In genomic region chr2:135607561-135607960, GRCh38 we compare ENCODE assay signal across 14 cellular contexts.
"Had no signal": no experiment of that assay in that cellular context is flagged by ENCODE, and none has a peak within 500 bp of the region (broad histone marks: within the 10 kb centered on the region; RNA-seq: fewer than 3 reads in every experiment).

No MANE protein-coding gene starts in this region.

- ATAC-seq: foreskin keratinocyte; heart right ventricle; left ventricle myocardium superior; pancreas; SK-N-SH treated with all-trans-retinoic acid at 6 μM for 48 hours; stimulated activated effector memory CD8-positive, alpha-beta T cell treated with anti-CD3 and anti-CD28 coated beads, Interleukin-12 subunit alpha, Interleukin-12 subunit beta, amount 100 ng/mL, for 72 hours had no signal

- DNase-seq: activated CD4-positive, alpha-beta T cell treated with anti-CD3 and anti-CD28 coated beads for 4 hours; activated naive CD4-positive, alpha-beta T cell treated with anti-CD3 and anti-CD28 coated beads, Interleukin-2, amount 10 ng/mL, durations not matched to agents 7 days and 5 days; foreskin keratinocyte; heart right ventricle; kidney; left ventricle myocardium superior; pancreas; retina; small intestine had no signal

- H3K27me3 Mint-ChIP-seq: activated naive CD4-positive, alpha-beta T cell treated with anti-CD3 and anti-CD28 coated beads, Interleukin-2, amount 10 ng/mL, durations not matched to agents 7 days and 5 days had no signal

- H3K9me3 Mint-ChIP-seq: activated naive CD4-positive, alpha-beta T cell treated with anti-CD3 and anti-CD28 coated beads, Interleukin-2, amount 10 ng/mL, durations not matched to agents 7 days and 5 days; activated T-helper 2 cell treated with anti-CD3 and anti-CD28 coated beads, Interferon-gamma antibody, Interleukin-2, Interleukin-4, amounts not matched to agents 10 μg/mL and 5 μg/mL and 100 μg/mL, durations not matched to agents 14 hours and 24 hours and 36 hours; neural crest cell; stimulated activated effector memory CD8-positive, alpha-beta T cell treated with anti-CD3 and anti-CD28 coated beads, Interleukin-12 subunit alpha, Interleukin-12 subunit beta, amount 100 ng/mL, for 72 hours had no signal

- H3K4me3 ChIP-seq: heart right ventricle, pancreas, tibial nerve had no signal

- H3K27ac ChIP-seq: foreskin keratinocyte, heart right ventricle, pancreas, tibial nerve had no signal

- H3K27ac Mint-ChIP-seq: activated naive CD4-positive, alpha-beta T cell treated with anti-CD3 and anti-CD28 coated beads, Interleukin-2, amount 10 ng/mL, durations not matched to agents 7 days and 5 days; activated T-helper 2 cell treated with anti-CD3 and anti-CD28 coated beads, Interferon-gamma antibody, Interleukin-2, Interleukin-4, amounts not matched to agents 10 μg/mL and 5 μg/mL and 100 μg/mL, durations not matched to agents 14 hours and 24 hours and 36 hours; stimulated activated effector memory CD8-positive, alpha-beta T cell treated with anti-CD3 and anti-CD28 coated beads, Interleukin-12 subunit alpha, Interleukin-12 subunit beta, amount 100 ng/mL, for 72 hours had no signal

- H3K4me1 ChIP-seq: heart right ventricle, pancreas had no signal

- H3K9me3 ChIP-seq: heart right ventricle, pancreas, tibial nerve had no signal

- H3K4me1 Mint-ChIP-seq: activated naive CD4-positive, alpha-beta T cell treated with anti-CD3 and anti-CD28 coated beads, Interleukin-2, amount 10 ng/mL, durations not matched to agents 7 days and 5 days; neural crest cell; stimulated activated effector memory CD8-positive, alpha-beta T cell treated with anti-CD3 and anti-CD28 coated beads, Interleukin-12 subunit alpha, Interleukin-12 subunit beta, amount 100 ng/mL, for 72 hours had no signal

- H3K27me3 ChIP-seq: foreskin keratinocyte, heart right ventricle, pancreas, tibial nerve had no signal

- H3K4me3 Mint-ChIP-seq: activated naive CD4-positive, alpha-beta T cell treated with anti-CD3 and anti-CD28 coated beads, Interleukin-2, amount 10 ng/mL, durations not matched to agents 7 days and 5 days; neural crest cell; stimulated activated effector memory CD8-positive, alpha-beta T cell treated with anti-CD3 and anti-CD28 coated beads, Interleukin-12 subunit alpha, Interleukin-12 subunit beta, amount 100 ng/mL, for 72 hours had no signal

- FAIRE-seq: kidney, pancreas, small intestine had no signal
